1 cellular context compared by ENCODE assay signal in genomic region chr19:51703655-51704515, GRCh38.
A peak's percentile ranks its signal among the peaks of the same experiment; 100 is the strongest.
TF ChIP-seq lines count a peak whose summit lies in the region.

No MANE protein-coding gene starts in this region.

TF ChIP-seq in K562, 482 proteins besides CTCF, POLR2A, EP300 and RAD21 (continued from another document and continues in another):
- TF ChIP-seq KDM5B (IDR thresholded peaks at IDR 0.05; ENCODE audit: insufficient replicate concordance, low read depth, low read length) (peak; percentile 87), BDP1 (IDR thresholded peaks at IDR 0.05; ENCODE audit: insufficient read depth, insufficient read length) (no peak), GATA2 (CRISPR knock-in tag; IDR thresholded peaks at IDR 0.05) (no peak), NCOR1 (IDR thresholded peaks at IDR 0.05) (peak; percentile 48), PTBP1 (IDR thresholded peaks at IDR 0.05; ENCODE audit: low read depth, low read length) (no peak), ARID2 (IDR thresholded peaks at IDR 0.05) (no peak), VEZF1 (CRISPR knock-in tag; IDR thresholded peaks at IDR 0.05) (peak; percentile 91), TAF7 (tag; IDR thresholded peaks at IDR 0.05) (no peak), RNF2 (IDR thresholded peaks at IDR 0.05) (no peak), ZNF764 (CRISPR knock-in tag; IDR thresholded peaks at IDR 0.05; ENCODE audit: low read depth) (no peak; the same call in 1 of the 2 replicates), ZNF224 (CRISPR knock-in tag; IDR thresholded peaks at IDR 0.05) (no peak), JUN (IDR thresholded peaks at IDR 0.05; ENCODE audit: borderline replicate concordance, low read depth, low read length) (peak; percentile 7; the same call in 1 of the 2 replicates), JUN (CRISPR knock-in tag; IDR thresholded peaks at IDR 0.05; ENCODE audit: borderline replicate concordance) (no peak), NCOA2 (IDR thresholded peaks at IDR 0.05; ENCODE audit: partially characterized antibody in 2 of 2) (no peak), HDAC1 (IDR thresholded peaks at IDR 0.05) (peak in 1 of 2 experiments; percentile 65; a peak in 2 of 4 replicates), NFE2L1 (tag; IDR thresholded peaks at IDR 0.05; ENCODE audit: borderline replicate concordance, low read depth) (no peak), THRA (IDR thresholded peaks at IDR 0.05) (no peak), MYC (IDR thresholded peaks at IDR 0.05; ENCODE audit: low read depth, low read length) (peak; percentile 79), MYC (CRISPR knock-in tag; IDR thresholded peaks at IDR 0.05; ENCODE audit: borderline replicate concordance, low read depth) (peak; percentile 27; the same call in 1 of the 2 replicates), ZNF354B (CRISPR knock-in tag; IDR thresholded peaks at IDR 0.05) (no peak), RBM22 (IDR thresholded peaks at IDR 0.05; ENCODE audit: low read depth, low read length, poor library complexity, severe bottlenecking) (peak; percentile 33), ID3 (CRISPR knock-in tag; IDR thresholded peaks at IDR 0.05) (no peak), ID3 (tag; IDR thresholded peaks at IDR 0.05) (no peak), ZNF347 (CRISPR knock-in tag; IDR thresholded peaks at IDR 0.05; ENCODE audit: low read depth) (no peak), KAT8 (IDR thresholded peaks at IDR 0.05; ENCODE audit: low read depth) (no peak), MGA (IDR thresholded peaks at IDR 0.05) (peak; percentile 59), HSF4 (CRISPR knock-in tag; IDR thresholded peaks at IDR 0.05; ENCODE audit: borderline replicate concordance) (no peak), SFPQ (IDR thresholded peaks at IDR 0.05; ENCODE audit: low read depth, low read length) (no peak), ZNF197 (CRISPR knock-in tag; IDR thresholded peaks at IDR 0.05; ENCODE audit: low read depth) (peak; percentile 79; the same call in 1 of the 2 replicates), IFI16 (CRISPR knock-in tag; IDR thresholded peaks at IDR 0.05) (no peak), PCBP2 (IDR thresholded peaks at IDR 0.05; ENCODE audit: low read depth, low read length, poor library complexity, severe bottlenecking) (no peak), ZBTB40 (IDR thresholded peaks at IDR 0.05) (peak; percentile 21; the same call in 1 of the 2 replicates), ZBTB40 (CRISPR knock-in tag; IDR thresholded peaks at IDR 0.05) (no peak)
